ENCODE assay signal across 25 cellular contexts in genomic region chr2:72985136-72985535, GRCh38.
DNase-seq lines count a peak whose midpoint lies in the region; ATAC-seq and TF ChIP-seq lines count a peak whose summit lies in the region.
"Had no signal": no experiment of that assay in that cellular context is flagged by ENCODE, and none has a peak within 500 bp of the region (broad histone marks: within the 10 kb centered on the region; RNA-seq: fewer than 3 reads in every experiment).

No MANE protein-coding gene starts in this region.

- peak overlapping the region; percentile 93 for H3K27ac ChIP-seq in left ventricle myocardium inferior (replicated peaks)
- peak overlapping the region; percentile 91 for H3K27ac ChIP-seq in right cardiac atrium (ENCODE audit: low read length)
- peak overlapping the region; percentile 23 to 72 (median 65) for H3K27ac ChIP-seq in stomach
- H3K27ac ChIP-seq: BLaER1 treated with 17β-estradiol and CSF1 and Interleukin-3, amounts not matched to agents 10 nM and 100 nM; GM23248; SK-N-MC had no signal

- H3K4me1 ChIP-seq in left ventricle myocardium inferior (peaks cover 79% of the 10 kb centered on the region), right cardiac atrium (ENCODE audit: control insufficient read depth, insufficient read depth, low read length) (peaks cover 18% of the 10 kb centered on the region), stomach (peaks cover 20 to 43% (median 37%) of the 10 kb centered on the region in 4 donors)
- H3K4me1 ChIP-seq: HAP-1 had no signal

- H3K4me3 ChIP-seq in left ventricle myocardium inferior = no peak overlapping the region
- no peak overlapping the region for H3K4me3 ChIP-seq in right cardiac atrium (ENCODE audit: low read length)
- H3K4me3 ChIP-seq in stomach = no peak overlapping the region
- H3K4me3 ChIP-seq: BLaER1 treated with 17β-estradiol and CSF1 and Interleukin-3, amounts not matched to agents 10 nM and 100 nM; GM23248; HAP-1; SK-N-MC had no signal

- WGBS in right cardiac atrium = 96% methylated on average over 5 of the region's 5 CpGs
- WGBS in stomach, 5 donors = 71 to 87% (median 76%) methylated on average over 5 of the region's 5 CpGs

- TF ChIP-seq CTCF in left ventricle myocardium inferior (IDR thresholded peaks at IDR 0.05; ENCODE audit: borderline replicate concordance) (no peak), stomach (IDR thresholded peaks at IDR 0.05) (no peak)

- no peak for TF ChIP-seq POLR2A in stomach (IDR thresholded peaks at IDR 0.05)

- H3K36me3 ChIP-seq in left ventricle myocardium inferior = peaks cover 11% of the 10 kb centered on the region
- peaks cover 4 to 31% (median 19%) of the 10 kb centered on the region in 4 donors for H3K36me3 ChIP-seq in stomach
- H3K36me3 ChIP-seq: BLaER1 treated with 17β-estradiol and CSF1 and Interleukin-3, amounts not matched to agents 10 nM and 100 nM; HAP-1 had no signal

- ATAC-seq in Right ventricle myocardium superior (ENCODE audit: poor library complexity) (no peak), right cardiac atrium (no peak), GM21528 (IDR thresholded peaks at IDR 0.05; ENCODE audit: low FRiP score, unreplicated experiment) (no peak)

- intact Hi-C loops in left ventricle myocardium inferior (cut with micrococcal nuclease) = no loop called here
- intact Hi-C loops in Right ventricle myocardium superior (cut with DNase I) = no loop called here
- intact Hi-C loops in right cardiac atrium (cut with DNase I) = no loop called here
- intact Hi-C loops in posterior vena cava (cut with DNase I) = no loop called here
- intact Hi-C loops in stomach (cut with DNase I; ENCODE audit: low total_unique reads) = no loop called here

- TF ChIP-seq EP300 in stomach (IDR thresholded peaks at IDR 0.05) = no peak

- DNase-seq in left ventricle myocardium inferior (no peak), Right ventricle myocardium superior (no peak), right cardiac atrium (no peak), posterior vena cava (ENCODE audit: low spot score) (peak; percentile 70), stomach (no peak), HPDE6-E6E7 (ENCODE audit: extremely low spot score) (no peak), dermis blood vessel endothelial cell (no peak)
- DNase-seq: AML-193; CD4-positive, alpha-beta T cell; GM23248; HFFc6; Karpas-422; NCI-H1092; NCI-H1417 treated with DMSO at 0.1 percent for 48 hours; NCI-H1694 treated with DMSO at 0.1 percent for 48 hours; NCI-H2081; NCI-H226; NCI-H510A; NCI-H69; RPMI8226; SIG-M5 had no signal

- H3K27me3 ChIP-seq in left ventricle myocardium inferior (ENCODE audit: low read depth) (no peaks in the 10 kb centered on the region), right cardiac atrium (ENCODE audit: control insufficient read depth, insufficient read depth) (no peaks in the 10 kb centered on the region), stomach (no peaks in the 10 kb centered on the region)
- H3K27me3 ChIP-seq: BLaER1 treated with 17β-estradiol and CSF1 and Interleukin-3, amounts not matched to agents 10 nM and 100 nM had no signal

- H3K9me3 ChIP-seq in left ventricle myocardium inferior (replicated peaks) = no peaks in the 10 kb centered on the region
- H3K9me3 ChIP-seq in right cardiac atrium (ENCODE audit: control insufficient read depth, low read length) = no peaks in the 10 kb centered on the region
- H3K9me3 ChIP-seq in stomach = no peaks in the 10 kb centered on the region
- H3K9me3 ChIP-seq: BLaER1 treated with 17β-estradiol and CSF1 and Interleukin-3, amounts not matched to agents 10 nM and 100 nM; HAP-1 had no signal
